In genomic region chr22:30733081-30733680, GRCh38 we compare ENCODE assay signal across 19 cellular contexts. TPM values are rescaled to one million over a fixed set of nuclear protein-coding genes. Genes with fewer than 3 reads are reported as not detected.
A peak's percentile ranks its signal among the peaks of the same experiment; 100 is the strongest.
DNase-seq lines count a peak whose midpoint lies in the region; ATAC-seq and TF ChIP-seq lines count a peak whose summit lies in the region.
"Had no signal": no experiment of that assay in that cellular context is flagged by ENCODE, and none has a peak within 500 bp of the region (broad histone marks: within the 10 kb centered on the region; RNA-seq: fewer than 3 reads in every experiment).

No MANE protein-coding gene starts in this region.

- H2AFZ ChIP-seq in neural progenitor cell (replicated peaks) = peak overlapping the region; percentile 52
- no peak overlapping the region for H2AFZ ChIP-seq in trophoblast cell (ENCODE audit: insufficient read depth, low read length, poor library complexity)

- ATAC-seq in natural killer cell treated with Interleukin-12 subunit alpha and Interleukin-12 subunit beta and Interleukin-15 and Interleukin-18, amount 100 ng/mL, for 72 hours = no peak
- ATAC-seq: activated naive CD4-positive, alpha-beta T cell treated with anti-CD3 and anti-CD28 coated beads, Interleukin-2, amount 50 U/mL, for 72 hours; esophagus mucosa; naive thymus-derived CD4-positive, alpha-beta T cell had no signal

- H3K36me3 Mint-ChIP-seq in neural progenitor cell = no peaks in the 10 kb centered on the region
- H3K36me3 Mint-ChIP-seq in natural killer cell treated with Interleukin-12 subunit alpha and Interleukin-12 subunit beta and Interleukin-15 and Interleukin-18, amount 100 ng/mL, for 72 hours = no peaks in the 10 kb centered on the region
- H3K36me3 Mint-ChIP-seq: activated naive CD4-positive, alpha-beta T cell treated with anti-CD3 and anti-CD28 coated beads, Interleukin-2, amount 50 U/mL, for 72 hours had no signal

- no peak overlapping the region for H3K4me3 Mint-ChIP-seq in neural progenitor cell
- no peak overlapping the region for H3K4me3 Mint-ChIP-seq in natural killer cell treated with Interleukin-12 subunit alpha and Interleukin-12 subunit beta and Interleukin-15 and Interleukin-18, amount 100 ng/mL, for 72 hours
- H3K4me3 Mint-ChIP-seq: CD8-positive, alpha-beta memory T cell; naive thymus-derived CD4-positive, alpha-beta T cell had no signal

- in situ Hi-C loops in brain microvascular endothelial cell (cut with HindIII; ENCODE audit: low pct_ligation_motif_present, low sequenced_read_pairs) = no loop called here

- H3F3A ChIP-seq in neural progenitor cell (ENCODE audit: low read depth) = no peaks in the 10 kb centered on the region

- WGBS in trophoblast cell (ENCODE audit: extremely low coverage, insufficient coverage, insufficient read length) = no CpG with 5 or more reads among the region's 8 CpGs

- no peak overlapping the region for H4K8ac ChIP-seq in trophoblast cell (ENCODE audit: low read depth, low read length)

- no peak overlapping the region for H4K12ac ChIP-seq in trophoblast cell (ENCODE audit: low read depth, low read length)

- H2BK12ac ChIP-seq in trophoblast cell (ENCODE audit: low read length) = no peak overlapping the region

- H2BK5ac ChIP-seq in trophoblast cell (ENCODE audit: low read depth, low read length, poor library complexity) = no peak overlapping the region

- DNase-seq in GDM1 (lab: John Stamatoyannopoulos, UW) (peak; percentile 37), NB4 (ENCODE audit: low read depth) (peak; percentile 65), brain microvascular endothelial cell (peak; percentile 51), neural progenitor cell (ENCODE audit: low spot score) (no peak), HuH-7 (ENCODE audit: low spot score) (no peak), NCI-H2227 treated with DMSO at 0.1 percent for 48 hours (lab: John Stamatoyannopoulos, UW) (no peak), trophoblast cell (no peak)
- no peak for DNase-seq in natural killer cell treated with Interleukin-12 subunit alpha and Interleukin-12 subunit beta and Interleukin-15 and Interleukin-18, amount 100 ng/mL, for 72 hours (ENCODE audit: low spot score)
- DNase-seq: activated CD4-positive, CD25-positive, alpha-beta regulatory T cell treated with anti-CD3 and anti-CD28 coated beads, Interleukin-2, amount 50 U/mL, for 72 hours; CD8-positive, alpha-beta memory T cell; left ventricle myocardium inferior; naive thymus-derived CD4-positive, alpha-beta T cell; NCI-H1417 treated with DMSO at 0.1 percent for 48 hours; stimulated activated CD4-positive, alpha-beta T cell treated with anti-CD3 and anti-CD28 coated beads, Interleukin-2, amount 100 ng/mL, for 24 hours; SW 1271; transverse colon had no signal

- H3K36me3 ChIP-seq in brain microvascular endothelial cell (replicated peaks) (no peaks in the 10 kb centered on the region), neural progenitor cell (no peaks in the 10 kb centered on the region), trophoblast cell (ENCODE audit: control insufficient read depth in 1 of 2, insufficient read depth in 2 of 2, low read length in 2 of 2) (no peaks in the 10 kb centered on the region)
- H3K36me3 ChIP-seq: left ventricle myocardium inferior, right atrium auricular region, transverse colon had no signal

- no peaks in the 10 kb centered on the region for H4K20me1 ChIP-seq in neural progenitor cell (ENCODE audit: low read depth)

- no peaks in the 10 kb centered on the region for H3K27me3 ChIP-seq in brain microvascular endothelial cell (replicated peaks)
- no peaks in the 10 kb centered on the region for H3K27me3 ChIP-seq in neural progenitor cell
- H3K27me3 ChIP-seq in trophoblast cell (ENCODE audit: insufficient read depth, low read length) = no peaks in the 10 kb centered on the region
- H3K27me3 ChIP-seq: right atrium auricular region, transverse colon had no signal

- H3K23ac ChIP-seq in trophoblast cell (ENCODE audit: low read length) = no peak overlapping the region

- H2AK5ac ChIP-seq in trophoblast cell (ENCODE audit: low read length) = no peak overlapping the region

- H3K4me3 ChIP-seq in NB4 (ENCODE audit: low read depth, low read length) = no peak overlapping the region
- no peak overlapping the region for H3K4me3 ChIP-seq in brain microvascular endothelial cell (ENCODE audit: low read depth, low read length)
- no peak overlapping the region for H3K4me3 ChIP-seq in neural progenitor cell
- H3K4me3 ChIP-seq in trophoblast cell (ENCODE audit: low read depth, low read length) = no peak overlapping the region
- H3K4me3 ChIP-seq: left ventricle myocardium inferior, right atrium auricular region, transverse colon had no signal

- no peaks in the 10 kb centered on the region for H3K4me1 ChIP-seq in neural progenitor cell
- H3K4me1 ChIP-seq in trophoblast cell (ENCODE audit: control insufficient read depth in 1 of 2, insufficient read depth in 2 of 2, low read length in 2 of 2) = no peaks in the 10 kb centered on the region
- H3K4me1 ChIP-seq: left ventricle myocardium inferior, right atrium auricular region, transverse colon had no signal

- H3K9me3 ChIP-seq in neural progenitor cell (ENCODE audit: low read depth) = no peaks in the 10 kb centered on the region
- H3K9me3 ChIP-seq in trophoblast cell (ENCODE audit: insufficient read depth, low read depth, low read length) = no peaks in the 10 kb centered on the region
- H3K9me3 ChIP-seq: left ventricle myocardium inferior, right atrium auricular region, transverse colon had no signal

- no peak overlapping the region for H4K91ac ChIP-seq in trophoblast cell (ENCODE audit: low read depth, low read length)

- H3K4ac ChIP-seq in trophoblast cell (ENCODE audit: low read depth, low read length) = no peak overlapping the region

- no peaks in the 10 kb centered on the region for H3K79me1 ChIP-seq in trophoblast cell (ENCODE audit: low read length)

- no peak overlapping the region for H3K9ac ChIP-seq in neural progenitor cell
- no peak overlapping the region for H3K9ac ChIP-seq in trophoblast cell (ENCODE audit: low read length)

- H3K27ac Mint-ChIP-seq in neural progenitor cell = no peak overlapping the region
- no peak overlapping the region for H3K27ac Mint-ChIP-seq in natural killer cell treated with Interleukin-12 subunit alpha and Interleukin-12 subunit beta and Interleukin-15 and Interleukin-18, amount 100 ng/mL, for 72 hours
- H3K27ac Mint-ChIP-seq: CD8-positive, alpha-beta memory T cell had no signal

- no peaks in the 10 kb centered on the region for H3K9me3 Mint-ChIP-seq in neural progenitor cell
- H3K9me3 Mint-ChIP-seq in natural killer cell treated with Interleukin-12 subunit alpha and Interleukin-12 subunit beta and Interleukin-15 and Interleukin-18, amount 100 ng/mL, for 72 hours = no peaks in the 10 kb centered on the region
- H3K9me3 Mint-ChIP-seq: activated naive CD4-positive, alpha-beta T cell treated with anti-CD3 and anti-CD28 coated beads, Interleukin-2, amount 50 U/mL, for 72 hours had no signal

- H3K4me2 ChIP-seq in neural progenitor cell (no peak overlapping the region), trophoblast cell (ENCODE audit: low read length) (no peak overlapping the region)

- TF ChIP-seq CTCF in NB4 (IDR thresholded peaks at IDR 0.05; ENCODE audit: low read depth, low read length) (no peak), brain microvascular endothelial cell (IDR thresholded peaks at IDR 0.05; ENCODE audit: low read depth, low read length, missing control alignments) (no peak), neural progenitor cell (IDR thresholded peaks at IDR 0.05) (no peak)

- H3K4me1 Mint-ChIP-seq in neural progenitor cell = peaks cover 2% of the 10 kb centered on the region
- H3K4me1 Mint-ChIP-seq in natural killer cell treated with Interleukin-12 subunit alpha and Interleukin-12 subunit beta and Interleukin-15 and Interleukin-18, amount 100 ng/mL, for 72 hours (ENCODE audit: low read depth in 2 of 2) = no peaks in the 10 kb centered on the region
- H3K4me1 Mint-ChIP-seq: CD8-positive, alpha-beta memory T cell had no signal

- no peak overlapping the region for H2BK120ac ChIP-seq in trophoblast cell (ENCODE audit: insufficient read depth, low read length, poor library complexity)

- H3K79me2 ChIP-seq in neural progenitor cell (ENCODE audit: low read depth) = no peaks in the 10 kb centered on the region
- H3K79me2 ChIP-seq in trophoblast cell (ENCODE audit: control insufficient read depth, insufficient read depth, low read length, poor library complexity) = no peaks in the 10 kb centered on the region

- no peak for TF ChIP-seq POLR2A in NB4 (IDR thresholded peaks at IDR 0.05; ENCODE audit: extremely low read depth, insufficient read length)

- peaks cover 4% of the 10 kb centered on the region for H3K27me3 Mint-ChIP-seq in neural progenitor cell (ENCODE audit: insufficient read depth, low read depth)
- H3K27me3 Mint-ChIP-seq in natural killer cell treated with Interleukin-12 subunit alpha and Interleukin-12 subunit beta and Interleukin-15 and Interleukin-18, amount 100 ng/mL, for 72 hours = peaks cover 5 to 17% of the 10 kb centered on the region in 2 donors
- H3K27me3 Mint-ChIP-seq: CD8-positive, alpha-beta memory T cell had no signal

- no peak overlapping the region for H3K14ac ChIP-seq in trophoblast cell (ENCODE audit: low read length)

- no peak overlapping the region for H3K27ac ChIP-seq in brain microvascular endothelial cell
- H3K27ac ChIP-seq in neural progenitor cell = no peak overlapping the region
- H3K27ac ChIP-seq in trophoblast cell (ENCODE audit: low read depth, low read length) = no peak overlapping the region
- H3K27ac ChIP-seq: left ventricle myocardium inferior, right atrium auricular region, transverse colon had no signal

- no peak overlapping the region for H3K18ac ChIP-seq in trophoblast cell (ENCODE audit: low read length)

RNA-seq across cellular contexts. Expression of gene OSBP2, which starts 38.5 kb away (rescaled TPM):
- 0.58 and 2.4 TPM in 2 replicates for total RNA-seq in neural progenitor cell (ENCODE audit: low replicate concordance)
- total RNA-seq in natural killer cell treated with Interleukin-12 subunit alpha and Interleukin-12 subunit beta and Interleukin-15 and Interleukin-18, amount 100 ng/mL, for 72 hours = 1 to 10 TPM in 1 of 2 donors, under 1 TPM in 1; 0.14 to 1.7 TPM
- 0.17 and 0.21 TPM in 2 replicates for polyA plus RNA-seq in trophoblast cell (2013)

Comparison
In these comparisons a context has a peak if more than half of its experiments do, and no peak if none do; other contexts are left out.
1. DNase-seq: peak in GDM1 (single experiment), NB4 (single experiment) and brain microvascular endothelial cell (single experiment); none in neural progenitor cell (single experiment), HuH-7 (single experiment), natural killer cell treated with Interleukin-12 subunit alpha and Interleukin-12 subunit beta and Interleukin-15 and Interleukin-18, amount 100 ng/mL, for 72 hours (single experiment), NCI-H2227 treated with DMSO at 0.1 percent for 48 hours (single experiment) and trophoblast cell (0 of 2).